21 cellular contexts compared by ENCODE assay signal in genomic region chr9:102483666-102484065, GRCh38.
"Had no signal": no experiment of that assay in that cellular context is flagged by ENCODE, and none has a peak within 500 bp of the region (broad histone marks: within the 10 kb centered on the region; RNA-seq: fewer than 3 reads in every experiment).

No MANE protein-coding gene starts in this region.

- DNase-seq: IMR-90, Karpas-422, KG1, MG63, NCI-H1092, NCI-H1105 treated with DMSO at 0.1 percent for 48 hours, NCI-H1417 treated with DMSO at 0.1 percent for 48 hours, NCI-H146, NCI-H1694 treated with DMSO at 0.1 percent for 48 hours, NCI-H1930, NCI-H2081, NCI-H2107, NCI-H345, NCI-H524 treated with DMSO at 0.1 percent for 48 hours, NCI-H69, NCI-H774, OCI-M1, PC-9, Peyer's patch, SHP77 treated with DMSO at 0.1 percent for 48 hours, SJCRH30 had no signal

- H3K4me3 ChIP-seq: MG63, PC-9, Peyer's patch, SJCRH30 had no signal
